ENCODE assay signal across 11 cellular contexts in the genomic region with DNA sequence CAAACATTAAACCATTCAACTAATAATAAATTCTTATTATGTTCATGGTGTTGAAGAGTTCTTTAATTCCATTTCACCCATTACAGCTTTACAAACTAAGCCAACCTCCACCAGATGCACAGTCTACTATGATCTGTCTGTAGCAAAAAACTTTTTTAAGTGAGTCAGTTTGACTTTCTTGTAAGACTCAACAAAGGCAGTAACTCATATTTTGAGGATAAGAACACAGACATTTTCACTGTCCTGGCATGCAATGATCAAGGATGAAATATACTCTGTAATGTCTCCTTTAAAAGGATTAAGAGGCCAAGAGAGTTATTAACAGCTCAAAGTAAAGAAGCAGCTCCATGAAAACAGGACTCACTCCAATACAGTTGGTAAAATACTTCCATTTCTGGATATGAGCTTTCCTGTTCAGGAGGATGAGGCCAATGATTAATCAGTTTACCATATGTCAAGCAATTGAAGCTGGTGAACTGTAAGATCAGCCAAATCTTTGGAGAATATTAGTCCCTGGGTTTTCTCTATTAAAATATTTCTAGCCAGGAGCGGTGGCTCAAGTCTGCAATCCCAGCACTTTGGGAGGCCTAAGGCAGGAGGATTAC.
"Had no signal": no experiment of that assay in that cellular context is flagged by ENCODE, and none has a peak within 500 bp of the region (broad histone marks: within the 10 kb centered on the region; RNA-seq: fewer than 3 reads in every experiment).

No MANE protein-coding gene starts in this region.

- ATAC-seq: WTC11 had no signal

- H3K36me3 ChIP-seq: breast epithelium, uterus had no signal

- H3K27ac ChIP-seq: breast epithelium had no signal

- H3K4me1 ChIP-seq: breast epithelium, uterus had no signal

- FAIRE-seq: frontal cortex, keratinocyte had no signal

- H3K27me3 ChIP-seq: breast epithelium, esophagus squamous epithelium, heart left ventricle, thyroid gland, uterus had no signal

- H3K4me3 ChIP-seq: breast epithelium, esophagus squamous epithelium, heart left ventricle, thyroid gland, uterus had no signal

- DNase-seq: activated CD4-positive, alpha-beta T cell treated with anti-CD3 and anti-CD28 coated beads, Interleukin-2, amount 50 U/mL, for 1 hour; activated T-cell treated with anti-CD3 and anti-CD28 coated beads for 4 hours; esophagus squamous epithelium; heart left ventricle; right cardiac atrium; thyroid gland; uterus had no signal

- H3K9me3 ChIP-seq: breast epithelium, esophagus squamous epithelium, heart left ventricle, thyroid gland, uterus had no signal
